ENCODE assay signal across 2 cellular contexts in the genomic region with DNA sequence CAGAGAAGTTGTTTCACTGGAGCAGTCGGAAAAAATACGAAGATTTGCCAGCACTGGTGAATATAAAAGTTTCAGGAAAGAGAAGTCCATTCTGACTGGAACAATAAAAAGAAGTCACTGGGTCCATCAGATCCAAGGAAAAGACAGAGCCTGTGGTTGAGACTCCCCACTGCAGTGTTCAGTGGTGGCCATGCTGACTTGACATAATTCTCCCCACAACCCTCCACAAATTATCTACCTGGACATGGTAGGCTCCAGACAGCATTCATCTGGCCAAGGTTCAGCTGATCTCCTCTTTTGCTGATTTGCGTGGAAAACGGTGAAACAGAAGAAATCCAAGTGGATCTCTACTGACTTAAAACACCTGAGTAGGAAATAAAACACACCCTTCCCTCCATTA.
TF ChIP-seq lines count a peak whose summit lies in the region.

No MANE protein-coding gene starts in this region.

TF ChIP-seq in HepG2, 621 proteins besides CTCF, POLR2A, EP300 and RAD21:
- TF ChIP-seq MAFK (conservative IDR thresholded peaks at IDR 0.05 in 1 of 2, IDR thresholded peaks at IDR 0.05 in 1 of 2; ENCODE audit: low read length in 2 of 2): peak; percentile 85 to 86
- peak; percentile 86 for TF ChIP-seq MAFF (IDR thresholded peaks at IDR 0.05; ENCODE audit: low read depth, low read length)
- TF ChIP-seq CREB1 (IDR thresholded peaks at IDR 0.05): no peak
- no peak for TF ChIP-seq CREB1 (CRISPR knock-in tag; IDR thresholded peaks at IDR 0.05)

TF ChIP-seq in K562, 482 proteins besides CTCF, POLR2A, EP300 and RAD21:
- no peak for TF ChIP-seq LCOR (CRISPR knock-in tag; IDR thresholded peaks at IDR 0.05)
- TF ChIP-seq C11orf30 (IDR thresholded peaks at IDR 0.05; ENCODE audit: low read depth): 0 out of 2 replicates have a peak, but pooled peaks have one; percentile 21
- TF ChIP-seq POLR3A (IDR thresholded peaks at IDR 0.05; ENCODE audit: borderline replicate concordance, extremely low read depth, insufficient read depth, insufficient read length): no peak
- TF ChIP-seq ZNF316 (IDR thresholded peaks at IDR 0.05): peak; percentile 65
- TF ChIP-seq MAFF (IDR thresholded peaks at IDR 0.05; ENCODE audit: low read length): 0 out of 2 replicates have a peak, but pooled peaks have one; percentile 23
